Comparison of ENCODE assay signal across 8 cellular contexts in the genomic region with DNA sequence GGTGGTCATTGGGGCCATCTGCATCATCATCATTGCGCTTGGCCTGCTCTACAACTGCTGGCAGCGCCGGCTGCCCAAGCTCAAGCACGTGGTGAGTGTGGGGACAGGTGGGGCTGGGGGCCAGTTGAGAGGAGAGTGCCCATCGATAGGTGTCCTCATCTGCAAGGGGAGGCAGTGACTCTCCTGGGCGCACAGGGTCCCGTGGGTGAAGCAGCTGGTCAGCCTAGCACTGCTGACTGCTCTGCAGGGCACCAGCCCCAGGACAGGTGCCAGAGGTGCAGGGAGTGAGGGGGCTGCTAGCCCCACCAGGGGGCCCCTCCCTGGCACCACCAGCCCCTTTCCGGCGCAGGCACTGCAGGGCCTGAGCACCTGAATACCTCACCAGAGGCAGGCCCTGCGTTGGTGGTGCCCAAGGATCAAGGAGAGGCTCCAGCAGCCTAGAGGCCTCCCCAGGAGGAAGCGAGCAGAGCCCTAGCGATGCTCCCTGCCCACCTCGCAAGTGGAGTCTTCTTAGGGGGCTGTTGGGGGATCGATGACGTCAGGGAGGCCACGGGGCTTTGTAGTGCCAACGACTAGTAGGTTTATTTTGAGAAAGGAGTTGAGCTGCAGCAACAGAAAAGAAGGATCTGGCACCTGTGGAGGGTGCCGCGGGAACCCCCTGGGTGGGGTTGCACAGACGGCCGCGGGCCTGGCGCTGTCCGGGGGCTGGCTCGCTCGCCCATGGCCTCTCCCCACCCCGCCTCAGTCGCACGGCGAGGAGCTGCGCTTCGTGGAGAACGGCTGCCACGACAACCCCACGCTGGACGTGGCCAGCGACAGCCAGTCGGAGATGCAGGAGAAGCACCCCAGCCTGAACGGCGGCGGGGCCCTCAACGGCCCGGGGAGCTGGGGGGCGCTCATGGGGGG. TPM values are rescaled to one million over a fixed set of nuclear protein-coding genes. Genes with fewer than 3 reads are reported as not detected.
A peak's percentile ranks its signal among the peaks of the same experiment; 100 is the strongest.
DNase-seq lines count a peak whose midpoint lies in the region; ATAC-seq, FAIRE-seq and TF ChIP-seq lines count a peak whose summit lies in the region.

No MANE protein-coding gene starts in this region.

- TF ChIP-seq EP300 in K562 (IDR thresholded peaks at IDR 0.05; ENCODE audit: low read length): no peak

- H3K9me3 ChIP-seq in PC-9 (ENCODE audit: insufficient read depth, low read depth): no peaks in the 10 kb centered on the region
- no peaks in the 10 kb centered on the region for H3K9me3 ChIP-seq in K562 (replicated peaks; ENCODE audit: control insufficient read depth, insufficient read depth, low read depth, low read length)

- in situ Hi-C loops in K562 (cut with MboI): no loop called here

- H3K36me3 ChIP-seq in PC-9 (ENCODE audit: low read depth) (no peaks in the 10 kb centered on the region), K562 (ENCODE audit: control insufficient read depth, insufficient read depth, low read length) (peaks cover 2% of the 10 kb centered on the region; the same call in 1 of the 3 replicates)

- no peak for FAIRE-seq in K562 (lab: Jason Lieb, UNC)

- peak overlapping the region; percentile 87 to 92 (median 89) for H3K4me3 Mint-ChIP-seq in immature natural killer cell

- H3K4me3 ChIP-seq in PC-9 (peak overlapping the region; percentile 85), K562 (peak overlapping the region; percentile 52)

- intact Hi-C loops in PC-9 (cut with micrococcal nuclease; ENCODE audit: unreplicated experiment): loop anchor here (2.0 to 10.0 kb wide), 4 partner anchors 19 to 1383 kb away; a partner anchor contains a TSS
- intact Hi-C loops in K562 (cut with micrococcal nuclease): no loop called here

- H3K4me2 ChIP-seq in PC-9 (peak overlapping the region; percentile 99), K562 (ENCODE audit: insufficient read depth, low read length) (peak overlapping the region; percentile 73)

- H3K27ac ChIP-seq in PC-9 (peak overlapping the region; percentile 56), K562 (ENCODE audit: extremely low read depth, low read depth, low read length) (peak overlapping the region; percentile 83)

- BruUV-seq in PC-9 (replicated peaks; lab: Mats Ljungman, UMichigan) (no TSS peak), K562 (replicated peaks; lab: Mats Ljungman, UMichigan) (no TSS peak)

- no peaks in the 10 kb centered on the region for H3K9me1 ChIP-seq in K562 (ENCODE audit: control insufficient read depth, insufficient read depth, low read length)

- peaks cover 29 to 30% of the 10 kb centered on the region in 2 donors for H3K4me1 Mint-ChIP-seq in immature natural killer cell

- no peak for TF ChIP-seq CTCF in PC-9 (conservative IDR thresholded peaks at IDR 0.05)
- TF ChIP-seq CTCF in K562 (IDR thresholded peaks at IDR 0.05 in 2 of 3, conservative IDR thresholded peaks at IDR 0.05 in 1 of 3; ENCODE audit: insufficient read depth in 2 of 3, low read depth in 1 of 3, low read length in 3 of 3): no peak

- H3K4me1 ChIP-seq in PC-9 (replicated peaks; ENCODE audit: insufficient read depth): peaks cover 7% of the 10 kb centered on the region; the same call in 1 of the 2 replicates
- H3K4me1 ChIP-seq in K562 (replicated peaks in 1 of 2; ENCODE audit: control insufficient read depth in 2 of 2, insufficient read depth in 2 of 2, low read length in 2 of 2): peaks cover 0 to 32% of the 10 kb centered on the region in 2 experiments; a peak in 2 of 5 replicates

- no peaks in the 10 kb centered on the region for H3K36me3 Mint-ChIP-seq in immature natural killer cell

- H4K20me1 ChIP-seq in PC-9 (ENCODE audit: insufficient read depth) (no peaks in the 10 kb centered on the region), K562 (replicated peaks; ENCODE audit: control insufficient read depth, insufficient read depth, low read length) (0 out of 2 replicates have a peak, but pooled peaks cover 4% of the 10 kb centered on the region)

- H2AFZ ChIP-seq in PC-9 (peak overlapping the region; percentile 68), K562 (ENCODE audit: low read depth, low read length) (peak overlapping the region; percentile 68; the same call in 1 of the 2 replicates)

- peaks cover 0 to 2% (median 2%) of the 10 kb centered on the region in 3 donors for H3K27me3 Mint-ChIP-seq in immature natural killer cell (ENCODE audit: low read depth in 3 of 3)

- DNase-seq in PC-9: no peak
- peak; percentile 13 to 44 (median 28) for DNase-seq in K562 (ENCODE audit: extremely low read depth in 1 of 4, low spot score in 3 of 4)
- DNase-seq in immature natural killer cell: peak; percentile 23 to 25 (median 23)
- DNase-seq in stimulated activated CD4-positive, alpha-beta T cell treated with anti-CD3 and anti-CD28 coated beads, Interleukin-2, amount 100 ng/mL, for 24 hours: peak; percentile 31 to 33
- no peak for DNase-seq in SHP77 treated with DMSO at 0.1 percent for 48 hours (lab: John Stamatoyannopoulos, UW)
- DNase-seq in NCI-H2029 (lab: John Stamatoyannopoulos, UW): no peak

- H3K9me3 Mint-ChIP-seq in immature natural killer cell: no peaks in the 10 kb centered on the region

- POLR2A ChIA-PET in PC-9 (lab: Charles Lee; ENCODE audit: unreplicated experiment): interaction anchor here (0.6 kb wide), 1 partner anchor 12 kb away, joined by 9 read pairs; no protein-coding TSS in a partner anchor
- POLR2A ChIA-PET in K562 (lab: Yijun Ruan, JAX): interaction anchor here (1.0 kb wide), 1 partner anchor 12 kb away, joined by 3 read pairs; no protein-coding TSS in a partner anchor

- peak; percentile 15 for ATAC-seq in GM18505 (IDR thresholded peaks at IDR 0.05; ENCODE audit: unreplicated experiment)
- peak; percentile 9 for ATAC-seq in HG02678 (IDR thresholded peaks at IDR 0.05; ENCODE audit: unreplicated experiment)
- ATAC-seq in K562: peak; percentile 29

- H3K79me2 ChIP-seq in PC-9 (ENCODE audit: low read depth) (no peaks in the 10 kb centered on the region), K562 (ENCODE audit: control insufficient read depth, insufficient read depth, low read length) (no peaks in the 10 kb centered on the region)

- no peaks in the 10 kb centered on the region for H3K9me2 ChIP-seq in PC-9 (ENCODE audit: insufficient read depth)

- no peaks in the 10 kb centered on the region for H3F3A ChIP-seq in PC-9 (ENCODE audit: insufficient read depth, low read depth)

- TF ChIP-seq POLR2A in GM18505 (IDR thresholded peaks at IDR 0.05; ENCODE audit: borderline replicate concordance, extremely low read depth, insufficient read depth, insufficient read length): no peak
- no peak for TF ChIP-seq POLR2A in K562 (conservative IDR thresholded peaks at IDR 0.05)

- no peaks in the 10 kb centered on the region for H3K27me3 ChIP-seq in PC-9 (ENCODE audit: insufficient read depth, low read depth)
- no peaks in the 10 kb centered on the region for H3K27me3 ChIP-seq in K562 (ENCODE audit: control insufficient read depth in 2 of 2, insufficient read depth in 2 of 2, low read length in 2 of 2)

- H3K27ac Mint-ChIP-seq in immature natural killer cell: peak overlapping the region; percentile 80 to 94 (median 92)

- WGBS in K562 (ENCODE audit: insufficient coverage, low coverage, missing lambda C conversion rate): 57% methylated on average over 5 of the region's 44 CpGs

- peak overlapping the region; percentile 82 to 97 for H3K9ac ChIP-seq in K562 (ENCODE audit: insufficient read depth in 1 of 2, low read depth in 2 of 2, low read length in 2 of 2)

- TF ChIP-seq RAD21 in K562 (CRISPR knock-in tag; conservative IDR thresholded peaks at IDR 0.05 in 1 of 2, IDR thresholded peaks at IDR 0.05 in 1 of 2): no peak

- CTCF ChIA-PET in PC-9 (lab: Charles Lee) (no interaction called here), K562 (lab: Yijun Ruan, JAX; ENCODE audit: low intra/inter-chr PET ratio) (no interaction called here)

RNA-seq across cellular contexts. Expression of a gene that starts 1.0 kb away (rescaled TPM):
- 39.1 and 57.1 TPM in 2 replicates for total RNA-seq in PC-9 (2021)
- 7.7 and 16.8 TPM in 2 replicates for total RNA-seq in K562 (2011; cell fraction: chromatin; rRNA removed; ENCODE audit: low replicate concordance)
- 13.7 and 16.5 TPM in 2 replicates for total RNA-seq in K562 (2011; cell fraction: nucleolus; rRNA removed)
- 6.9 and 9.3 TPM in 2 replicates for total RNA-seq in K562 (2011; cell fraction: nucleoplasm; rRNA removed)
- 0.68 and 1.0 TPM in 2 replicates for total RNA-seq in K562 (2014; rRNA removed)
- total RNA-seq in K562 (2014; rRNA removed; fragmentation: Illumina TruSeq; extraction: Trizol): 0.25 and 0.26 TPM in 2 replicates
- total RNA-seq in K562 (2015; rRNA removed; fragmentation: Illumina TruSeq; extraction: Trizol): 0.29 and 0.30 TPM in 2 replicates
- total RNA-seq in K562 (2021): 1.6 and 1.9 TPM in 2 replicates
- 1.2 and 1.7 TPM in 2 replicates for polyA plus RNA-seq in K562 (2011; rRNA removed)
- polyA plus RNA-seq in K562 (2011; cell fraction: cytosol; rRNA removed): 1.3 and 2.5 TPM in 2 replicates
- polyA plus RNA-seq in K562 (2011; cell fraction: nucleus; rRNA removed): 14.3 and 22.2 TPM in 2 replicates
- polyA plus RNA-seq in K562 (2012): 1.7 and 6.1 TPM in 2 replicates
- polyA plus RNA-seq in K562 (2014; fragmentation: Illumina TruSeq; extraction: Trizol): 0.42 and 1.1 TPM in 2 replicates
- under 1 TPM in 1 of 2 experiments, not detected in 1; 0.04 TPM for polyA plus RNA-seq in K562 (2014; fragmentation: Nextera tagmentation; extraction: Ambion mirVana)
- 1.4 and 2.3 TPM in 2 replicates for polyA plus RNA-seq in K562 (2014; rRNA removed)
- polyA minus RNA-seq in K562 (2011; rRNA and poly(A)+ RNA removed): 0.60 and 0.95 TPM in 2 replicates
- polyA minus RNA-seq in K562 (2011; cell fraction: cytosol; rRNA and poly(A)+ RNA removed): 1.0 and 2.4 TPM in 2 replicates
- polyA minus RNA-seq in K562 (2011; cell fraction: nucleus; rRNA and poly(A)+ RNA removed): 4.1 and 5.9 TPM in 2 replicates
- 100 to 1,000 TPM in 1 of 3 donors, 10 to 100 TPM in 2; 71.9 to 141 (median 83.7) TPM for polyA plus RNA-seq in immature natural killer cell

RNA-seq across cellular contexts. Expression of a gene that starts 42.8 kb away (rescaled TPM):
- total RNA-seq in PC-9 (2021): 11.9 and 12.1 TPM in 2 replicates
- 17.2 and 34.9 TPM in 2 replicates for total RNA-seq in K562 (2011; cell fraction: chromatin; rRNA removed; ENCODE audit: low replicate concordance)
- 47.0 and 49.4 TPM in 2 replicates for total RNA-seq in K562 (2011; cell fraction: nucleolus; rRNA removed)
- total RNA-seq in K562 (2011; cell fraction: nucleoplasm; rRNA removed): 23.7 and 31.7 TPM in 2 replicates
- 52.5 and 59.1 TPM in 2 replicates for total RNA-seq in K562 (2014; rRNA removed)
- 16.1 TPM in 2 replicates for total RNA-seq in K562 (2014; rRNA removed; fragmentation: Illumina TruSeq; extraction: Trizol)
- 21.9 and 22.3 TPM in 2 replicates for total RNA-seq in K562 (2015; rRNA removed; fragmentation: Illumina TruSeq; extraction: Trizol)
- total RNA-seq in K562 (2021): 39.6 and 42.4 TPM in 2 replicates
- polyA plus RNA-seq in K562 (2011; rRNA removed): 19.2 and 20.3 TPM in 2 replicates
- 19.5 and 45.6 TPM in 2 replicates for polyA plus RNA-seq in K562 (2011; cell fraction: cytosol; rRNA removed)
- 22.1 and 37.7 TPM in 2 replicates for polyA plus RNA-seq in K562 (2011; cell fraction: nucleus; rRNA removed)
- polyA plus RNA-seq in K562 (2012): 18.9 and 20.5 TPM in 2 replicates
- polyA plus RNA-seq in K562 (2014; fragmentation: Illumina TruSeq; extraction: Trizol): 22.1 and 27.7 TPM in 2 replicates
- polyA plus RNA-seq in K562 (2014; fragmentation: Nextera tagmentation; extraction: Ambion mirVana): under 1 TPM; 0.03 to 0.07 TPM
- 49.0 and 50.3 TPM in 2 replicates for polyA plus RNA-seq in K562 (2014; rRNA removed)
- polyA minus RNA-seq in K562 (2011; rRNA and poly(A)+ RNA removed): 12.9 and 14.7 TPM in 2 replicates
- 16.8 and 18.6 TPM in 2 replicates for polyA minus RNA-seq in K562 (2011; cell fraction: cytosol; rRNA and poly(A)+ RNA removed)
- polyA minus RNA-seq in K562 (2011; cell fraction: nucleus; rRNA and poly(A)+ RNA removed): 9.6 and 11.8 TPM in 2 replicates
- polyA plus RNA-seq in immature natural killer cell: 1 to 10 TPM; 1.9 to 4.9 (median 3.2) TPM

Comparison
In these comparisons a context has a peak if more than half of its experiments do, and no peak if none do; other contexts are left out.
1. DNase-seq: peak in K562 (4 of 4), immature natural killer cell (3 of 3) and stimulated activated CD4-positive, alpha-beta T cell treated with anti-CD3 and anti-CD28 coated beads, Interleukin-2, amount 100 ng/mL, for 24 hours (2 of 2); none in PC-9 (0 of 2), SHP77 treated with DMSO at 0.1 percent for 48 hours (single experiment) and NCI-H2029 (single experiment).
2. Peak in every context shown above with its lines, with median percentiles within 50 percentile points of each other: ATAC-seq.